1 cellular context compared by ENCODE assay signal in genomic region chr22:43228863-43229262, GRCh38.
TF ChIP-seq lines count a peak whose summit lies in the region.

No MANE protein-coding gene starts in this region.

TF ChIP-seq in K562, 482 proteins besides CTCF, POLR2A, EP300 and RAD21:
- 0 out of 2 replicates have a peak, but pooled peaks have one; percentile 21 for TF ChIP-seq PKNOX1 (IDR thresholded peaks at IDR 0.05)
- no peak for TF ChIP-seq CHD1 (IDR thresholded peaks at IDR 0.05; ENCODE audit: low read length)
- TF ChIP-seq ZKSCAN8 (CRISPR knock-in tag; IDR thresholded peaks at IDR 0.05): no peak
